In genomic region chr10:54137396-54137795, GRCh38 we compare ENCODE assay signal across 29 cellular contexts.
"Had no signal": no experiment of that assay in that cellular context is flagged by ENCODE, and none has a peak within 500 bp of the region (broad histone marks: within the 10 kb centered on the region; RNA-seq: fewer than 3 reads in every experiment).

No MANE protein-coding gene starts in this region.

- H3K4me3 ChIP-seq: coronary artery, dorsolateral prefrontal cortex, esophagus muscularis mucosa, esophagus squamous epithelium, gastrocnemius medialis, gastroesophageal sphincter, heart left ventricle, heart right ventricle, hepatocyte had no signal

- H3K79me2 ChIP-seq: hepatocyte had no signal

- DNase-seq: cortex of kidney; dermis blood vessel endothelial cell; dorsolateral prefrontal cortex; effector CD4-positive, alpha-beta T cell; effector CD8-positive, alpha-beta T cell; effector memory CD4-positive, alpha-beta T cell; effector memory CD8-positive, alpha-beta T cell; endodermal cell; erythroblast; esophagus squamous epithelium; foreskin fibroblast; foreskin keratinocyte; foreskin melanocyte; gastrocnemius medialis; glutamatergic neuron; head of caudate nucleus; heart left ventricle; heart right ventricle; hippocampal formation had no signal

- H3K36me3 ChIP-seq: esophagus muscularis mucosa, esophagus squamous epithelium, gastrocnemius medialis, gastroesophageal sphincter, heart left ventricle, heart right ventricle had no signal

- FAIRE-seq: endometrium, endothelial cell of umbilical vein, frontal cortex had no signal

- H3K27me3 Mint-ChIP-seq: dendritic cell treated with granulocyte-macrophage colony-stimulating factor and Interleukin-4, amounts not matched to agents 40 ng/mL and 50 ng/mL, for 4 days; effector memory CD8-positive, alpha-beta T cell had no signal

- H3K9me3 ChIP-seq: gastrocnemius medialis had no signal

- H3K4me3 Mint-ChIP-seq: dendritic cell treated with granulocyte-macrophage colony-stimulating factor and Interleukin-4, amounts not matched to agents 40 ng/mL and 50 ng/mL, for 4 days; effector memory CD8-positive, alpha-beta T cell; endodermal cell had no signal

- H3K4me1 ChIP-seq: esophagus muscularis mucosa, esophagus squamous epithelium, foreskin keratinocyte, gastrocnemius medialis, gastroesophageal sphincter, heart left ventricle, heart right ventricle had no signal

- H3K27ac Mint-ChIP-seq: dendritic cell treated with granulocyte-macrophage colony-stimulating factor and Interleukin-4, amounts not matched to agents 40 ng/mL and 50 ng/mL, for 4 days; effector memory CD8-positive, alpha-beta T cell; endodermal cell had no signal

- H3K4me2 ChIP-seq: hepatocyte had no signal

- H3K27me3 ChIP-seq: dorsolateral prefrontal cortex, esophagus muscularis mucosa, esophagus squamous epithelium, foreskin keratinocyte, gastrocnemius medialis, gastroesophageal sphincter, heart left ventricle, heart right ventricle, hepatocyte had no signal

- H3K4me1 Mint-ChIP-seq: endodermal cell had no signal

- H2AFZ ChIP-seq: hepatocyte had no signal

- H3K27ac ChIP-seq: coronary artery, dorsolateral prefrontal cortex, epithelial cell of prostate, esophagus muscularis mucosa, esophagus squamous epithelium, foreskin keratinocyte, gastrocnemius medialis, gastroesophageal sphincter, heart left ventricle, heart right ventricle, hepatocyte had no signal

- ATAC-seq: effector memory CD8-positive, alpha-beta T cell; esophagus mucosa; foreskin keratinocyte; gastrocnemius medialis; gastroesophageal sphincter; heart left ventricle; heart right ventricle had no signal
